ENCODE assay signal across 10 cellular contexts in the genomic region with DNA sequence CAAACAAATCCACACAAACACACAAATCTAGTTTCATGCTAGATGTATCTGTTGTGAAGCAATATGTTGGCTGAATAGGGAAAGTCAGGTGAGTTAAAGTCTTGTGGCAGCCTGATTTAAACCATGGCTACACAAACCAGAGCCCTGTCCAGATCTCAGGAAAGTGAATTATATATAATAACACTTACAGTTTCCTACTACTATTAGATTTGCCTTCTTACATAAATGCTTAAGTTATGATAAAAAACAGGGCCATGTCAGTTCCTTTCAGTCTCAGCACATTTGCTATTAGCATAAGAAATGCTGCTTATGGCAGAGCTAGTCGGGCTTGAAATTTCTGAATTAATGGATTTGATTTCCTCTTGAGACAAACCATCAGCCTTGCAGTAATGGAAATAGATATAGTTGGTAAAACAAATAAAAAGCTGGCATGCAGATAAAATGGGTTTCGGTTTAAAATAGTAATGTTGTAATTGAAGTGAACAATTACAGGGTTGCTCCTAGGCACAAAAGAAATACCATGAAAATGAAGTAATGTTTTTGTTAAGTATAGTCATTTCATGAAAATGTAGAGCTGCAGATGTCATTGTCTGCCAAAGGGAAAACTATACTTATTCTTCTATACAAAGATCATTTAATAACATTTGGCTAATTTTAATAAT.
DNase-seq lines count a peak whose midpoint lies in the region; ATAC-seq, FAIRE-seq and TF ChIP-seq lines count a peak whose summit lies in the region.
"Had no signal": no experiment of that assay in that cellular context is flagged by ENCODE, and none has a peak within 500 bp of the region (broad histone marks: within the 10 kb centered on the region; RNA-seq: fewer than 3 reads in every experiment).

No MANE protein-coding gene starts in this region.

- no peak overlapping the region for H3K4me3 Mint-ChIP-seq in astrocyte (ENCODE audit: unreplicated experiment)
- H3K4me3 Mint-ChIP-seq: activated naive CD8-positive, alpha-beta T cell treated with anti-CD3 and anti-CD28 coated beads for 36 hours had no signal

- peak overlapping the region; percentile 80 for H3K4me2 ChIP-seq in astrocyte (ENCODE audit: low read length)

- WGBS in heart left ventricle, 4 donors = 37 to 56% (median 40%) methylated on average over 2 of the region's 2 CpGs

- H3K79me2 ChIP-seq in astrocyte (ENCODE audit: insufficient read depth, low read length) = no peaks in the 10 kb centered on the region

- H3K36me3 Mint-ChIP-seq in astrocyte (ENCODE audit: low read depth, unreplicated experiment) = peaks cover 2% of the 10 kb centered on the region
- H3K36me3 Mint-ChIP-seq: activated naive CD8-positive, alpha-beta T cell treated with anti-CD3 and anti-CD28 coated beads for 36 hours had no signal

- peak overlapping the region; percentile 7 for H2AFZ ChIP-seq in astrocyte (ENCODE audit: low read depth, low read length)

- H3K27me3 ChIP-seq in heart left ventricle (no peaks in the 10 kb centered on the region), astrocyte (ENCODE audit: insufficient read depth, low read length) (no peaks in the 10 kb centered on the region), vagina (no peaks in the 10 kb centered on the region)

- H3K27me3 Mint-ChIP-seq in astrocyte (ENCODE audit: low read depth, unreplicated experiment) = no peaks in the 10 kb centered on the region
- H3K27me3 Mint-ChIP-seq: activated naive CD8-positive, alpha-beta T cell treated with anti-CD3 and anti-CD28 coated beads for 36 hours had no signal

- no peaks in the 10 kb centered on the region for H4K20me1 ChIP-seq in astrocyte (ENCODE audit: insufficient read depth, low read length)

- H3K27ac ChIP-seq in heart left ventricle (peak overlapping the region in 8 of 12 donors; percentile 3 to 66 (median 54)), astrocyte (ENCODE audit: low read depth, low read length) (peak overlapping the region; percentile 98), vagina (peak overlapping the region; percentile 30)

- H3K9me3 ChIP-seq in heart left ventricle (peaks cover 0 to 9% (median 0%) of the 10 kb centered on the region in 12 donors), astrocyte (ENCODE audit: insufficient read depth, low read depth, low read length) (no peaks in the 10 kb centered on the region), vagina (no peaks in the 10 kb centered on the region), mucosa of descending colon (no peaks in the 10 kb centered on the region)

- peak overlapping the region; percentile 99 for H3K27ac Mint-ChIP-seq in astrocyte (ENCODE audit: unreplicated experiment)
- H3K27ac Mint-ChIP-seq: activated naive CD8-positive, alpha-beta T cell treated with anti-CD3 and anti-CD28 coated beads for 36 hours had no signal

- TF ChIP-seq CTCF in heart left ventricle (IDR thresholded peaks at IDR 0.05) (no peak), astrocyte (IDR thresholded peaks at IDR 0.05; ENCODE audit: insufficient read depth, low read depth, low read length) (no peak), vagina (IDR thresholded peaks at IDR 0.05) (no peak), mucosa of descending colon (IDR thresholded peaks at IDR 0.05) (no peak)

- H3K4me1 ChIP-seq in heart left ventricle = peaks cover 4 to 45% (median 26%) of the 10 kb centered on the region in 12 donors
- H3K4me1 ChIP-seq in astrocyte (ENCODE audit: insufficient read depth, low read length) = peaks cover 43% of the 10 kb centered on the region
- peaks cover 62% of the 10 kb centered on the region for H3K4me1 ChIP-seq in vagina
- H3K4me1 ChIP-seq in mucosa of descending colon (ENCODE audit: low read depth) = peaks cover 44% of the 10 kb centered on the region

- peak; percentile 43 for FAIRE-seq in astrocyte (lab: Jason Lieb, UNC)
- FAIRE-seq: K562 had no signal

- DNase-seq in heart left ventricle (no peak), cardiac septum (ENCODE audit: low spot score) (no peak), astrocyte (ENCODE audit: low read depth) (peak; percentile 87), kidney tubule cell (ENCODE audit: low spot score) (peak; percentile 97), vagina (ENCODE audit: extremely low spot score in 2 of 2) (no peak), mucosa of descending colon (no peak), 8988T (no peak), NCI-H510A treated with DMSO at 0.1 percent for 48 hours (lab: John Stamatoyannopoulos, UW) (no peak)
- DNase-seq: activated naive CD8-positive, alpha-beta T cell treated with anti-CD3 and anti-CD28 coated beads for 36 hours had no signal

- H3K4me1 Mint-ChIP-seq in astrocyte (ENCODE audit: low read depth, unreplicated experiment) = peaks cover 46% of the 10 kb centered on the region

- H3K4me3 ChIP-seq in heart left ventricle = peak overlapping the region in 1 of 12 donors; percentile 37
- peak overlapping the region; percentile 31 for H3K4me3 ChIP-seq in astrocyte (ENCODE audit: insufficient read depth, low read depth, low read length)
- no peak overlapping the region for H3K4me3 ChIP-seq in vagina
- no peak overlapping the region for H3K4me3 ChIP-seq in mucosa of descending colon
- H3K4me3 ChIP-seq: K562 had no signal

- ATAC-seq in heart left ventricle (peak in 1 of 4 donors; percentile 37), mucosa of descending colon (no peak)
- ATAC-seq: K562 had no signal

- H3K36me3 ChIP-seq in heart left ventricle = no peaks in the 10 kb centered on the region
- H3K36me3 ChIP-seq in astrocyte (ENCODE audit: insufficient read depth, low read length) = no peaks in the 10 kb centered on the region
- no peaks in the 10 kb centered on the region for H3K36me3 ChIP-seq in vagina
- H3K36me3 ChIP-seq in mucosa of descending colon (ENCODE audit: low read depth) = no peaks in the 10 kb centered on the region

- peaks cover 9% of the 10 kb centered on the region for H3K9me3 Mint-ChIP-seq in astrocyte (ENCODE audit: unreplicated experiment)

- peak overlapping the region; percentile 88 for H3K9ac ChIP-seq in astrocyte (ENCODE audit: low read length)

- no peak for TF ChIP-seq POLR2A in heart left ventricle (IDR thresholded peaks at IDR 0.05)
- no peak for TF ChIP-seq POLR2A in vagina (IDR thresholded peaks at IDR 0.05)

- intact Hi-C loops in heart left ventricle (cut with DNase I) = no loop called here
- intact Hi-C loops in cardiac septum (cut with DNase I) = no loop called here
- intact Hi-C loops in vagina (cut with DNase I) = no loop called here
- intact Hi-C loops in mucosa of descending colon (cut with DNase I, micrococcal nuclease) = no loop called here

Comparison
In these comparisons a context has a peak if more than half of its experiments do, and no peak if none do; other contexts are left out.
1. DNase-seq: peak in astrocyte (single experiment) and kidney tubule cell (single experiment); none in heart left ventricle (0 of 5), cardiac septum (single experiment), vagina (0 of 2), mucosa of descending colon (0 of 3), 8988T (single experiment) and NCI-H510A treated with DMSO at 0.1 percent for 48 hours (single experiment).
2. H3K27ac ChIP-seq: peak in every context shown above with its lines; median percentile 98 in astrocyte; 54 in heart left ventricle; 30 in vagina.